Comparison of ENCODE assay signal across 1 cellular context in genomic region chr3:63950698-63951097, GRCh38.
TF ChIP-seq lines count a peak whose summit lies in the region.

No MANE protein-coding gene starts in this region.

TF ChIP-seq in IMR-90, 13 proteins besides CTCF, POLR2A, EP300 and RAD21 (continued from another document):
- TF ChIP-seq, protein P1, sequence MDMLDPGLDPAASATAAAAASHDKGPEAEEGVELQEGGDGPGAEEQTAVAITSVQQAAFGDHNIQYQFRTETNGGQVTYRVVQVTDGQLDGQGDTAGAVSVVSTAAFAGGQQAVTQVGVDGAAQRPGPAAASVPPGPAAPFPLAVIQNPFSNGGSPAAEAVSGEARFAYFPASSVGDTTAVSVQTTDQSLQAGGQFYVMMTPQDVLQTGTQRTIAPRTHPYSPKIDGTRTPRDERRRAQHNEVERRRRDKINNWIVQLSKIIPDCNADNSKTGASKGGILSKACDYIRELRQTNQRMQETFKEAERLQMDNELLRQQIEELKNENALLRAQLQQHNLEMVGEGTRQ (IDR thresholded peaks at IDR 0.05; ENCODE audit: low read depth, low read length) = no peak
- TF ChIP-seq RFX5 (IDR thresholded peaks at IDR 0.05; ENCODE audit: low read depth, low read length) (no peak), CEBPB (IDR thresholded peaks at IDR 0.05; ENCODE audit: low read depth, low read length) (no peak), BHLHE40 (IDR thresholded peaks at IDR 0.05; ENCODE audit: low read depth, low read length) (no peak), MXI1 (IDR thresholded peaks at IDR 0.05; ENCODE audit: borderline replicate concordance, low read depth, low read length) (no peak)
